ENCODE assay signal across 8 cellular contexts in genomic region chr6:40320441-40320840, GRCh38.
"Had no signal": no experiment of that assay in that cellular context is flagged by ENCODE, and none has a peak within 500 bp of the region (broad histone marks: within the 10 kb centered on the region; RNA-seq: fewer than 3 reads in every experiment).

No MANE protein-coding gene starts in this region.

- H3K4me1 Mint-ChIP-seq: IgD-negative memory B cell had no signal

- H3K9me3 ChIP-seq: HAP-1 had no signal

- H2AFZ ChIP-seq: GM23248 had no signal

- H3K4me1 ChIP-seq: HAP-1 had no signal

- H3K36me3 ChIP-seq: HAP-1 had no signal

- H3K9ac ChIP-seq: GM23248 had no signal

- H3K4me3 Mint-ChIP-seq: HFFc6, IgD-negative memory B cell had no signal

- H3K36me3 Mint-ChIP-seq: IgD-negative memory B cell had no signal

- ATAC-seq: HCT116 had no signal

- H3K27ac Mint-ChIP-seq: HFFc6, IgD-negative memory B cell had no signal

- H3K4me3 ChIP-seq: GM23248, HAP-1 had no signal

- FAIRE-seq: HTR-8/SVneo had no signal

- H3K27ac ChIP-seq: GM23248 had no signal

- DNase-seq: GM23248, GOT3, H7, HFFc6 had no signal
